Comparison of ENCODE assay signal across 8 cellular contexts in genomic region chr4:153488006-153488718, GRCh38. TPM values are rescaled to one million over a fixed set of nuclear protein-coding genes. Genes with fewer than 3 reads are reported as not detected.
DNase-seq lines count a peak whose midpoint lies in the region; ATAC-seq and TF ChIP-seq lines count a peak whose summit lies in the region.

No MANE protein-coding gene starts in this region.

- no peak for TF ChIP-seq CTCF in GM06990 (IDR thresholded peaks at IDR 0.05; ENCODE audit: insufficient read depth, low read length, poor library complexity, severe bottlenecking)

- H3K4me3 ChIP-seq in GM06990 (replicated peaks; ENCODE audit: low read depth, low read length): peak overlapping the region; percentile 90

- intact Hi-C loops in left ventricle myocardium superior (cut with micrococcal nuclease): no loop called here

- no peaks in the 10 kb centered on the region; the same call in 1 of the 2 replicates for H3K36me3 ChIP-seq in GM06990 (ENCODE audit: control insufficient read depth, insufficient read depth, low read length)

- DNase-seq in GM06990 (ENCODE audit: extremely low read depth, insufficient read length) (peak; percentile 85), MV-4-11 (lab: John Stamatoyannopoulos, UW) (peak; percentile 84), activated T-helper 1 cell treated with Interleukin-2 at 50 U/mL for 16 hours (ENCODE audit: low read depth) (peak; percentile 58), left ventricle myocardium superior (peak; percentile 46), H4 (ENCODE audit: low spot score) (no peak), NCI-H526 treated with DMSO at 0.1 percent for 48 hours (lab: John Stamatoyannopoulos, UW) (no peak)
- DNase-seq in stimulated activated CD4-positive, alpha-beta T cell treated with anti-CD3 and anti-CD28 coated beads, TNF-alpha, amount 100 ng/mL, for 4 hours (ENCODE audit: low read depth in 3 of 3): peak; percentile 66 to 71 (median 67)

- ATAC-seq in GM21717 (IDR thresholded peaks at IDR 0.05; ENCODE audit: unreplicated experiment) (peak; percentile 49), left ventricle myocardium superior (peak; percentile 42)

- no peaks in the 10 kb centered on the region for H3K27me3 ChIP-seq in GM06990 (replicated peaks; ENCODE audit: control insufficient read depth, insufficient read depth, low read length)

RNA-seq across cellular contexts. Expression of gene TMEM131L, which starts 22.0 kb away (rescaled TPM):
- total RNA-seq in left ventricle myocardium superior: 16.8 TPM
- total RNA-seq in H4 (2014; rRNA removed; shearing (Covaris generic)): 13.5 and 14.2 TPM in 2 replicates

Comparison
In these comparisons a context has a peak if more than half of its experiments do, and no peak if none do; other contexts are left out.
1. DNase-seq: peak in GM06990 (single experiment), MV-4-11 (single experiment), activated T-helper 1 cell treated with Interleukin-2 at 50 U/mL for 16 hours (single experiment), left ventricle myocardium superior (single experiment) and stimulated activated CD4-positive, alpha-beta T cell treated with anti-CD3 and anti-CD28 coated beads, TNF-alpha, amount 100 ng/mL, for 4 hours (3 of 3); none in H4 (single experiment) and NCI-H526 treated with DMSO at 0.1 percent for 48 hours (single experiment).